In the genomic region with DNA sequence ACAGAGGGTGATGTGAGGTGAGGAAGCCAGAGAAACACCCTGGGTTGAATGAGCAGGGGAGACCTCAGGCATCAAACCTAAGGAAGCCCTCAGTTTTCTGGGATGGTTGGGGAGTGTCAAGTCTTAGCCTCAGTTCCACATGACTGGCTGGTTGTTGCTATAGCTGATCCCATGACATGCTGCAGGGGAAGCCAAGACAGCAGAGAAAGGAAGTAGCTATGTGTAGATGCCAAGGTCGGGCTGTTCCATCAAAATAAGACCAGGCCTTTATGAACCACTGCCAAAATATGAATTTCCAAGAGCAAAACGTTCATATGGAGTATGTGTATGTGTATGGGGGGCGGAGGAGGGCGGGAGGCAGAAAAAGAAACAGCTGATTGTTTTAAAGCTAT, we compare ENCODE assay signal across 10 cellular contexts. TPM values are rescaled to one million over a fixed set of nuclear protein-coding genes. Genes with fewer than 3 reads are reported as not detected.
A peak's percentile ranks its signal among the peaks of the same experiment; 100 is the strongest.
DNase-seq lines count a peak whose midpoint lies in the region; ATAC-seq, FAIRE-seq and TF ChIP-seq lines count a peak whose summit lies in the region.
"Had no signal": no experiment of that assay in that cellular context is flagged by ENCODE, and none has a peak within 500 bp of the region (broad histone marks: within the 10 kb centered on the region; RNA-seq: fewer than 3 reads in every experiment).

No MANE protein-coding gene starts in this region.

- TF ChIP-seq CTCF in adrenal gland (IDR thresholded peaks at IDR 0.05) (no peak), pancreas (IDR thresholded peaks at IDR 0.05) (no peak)

- ATAC-seq in Right ventricle myocardium superior (ENCODE audit: poor library complexity) (peak; percentile 75), pancreas (peak; percentile 31 to 78 (median 66)), HG03196 (IDR thresholded peaks at IDR 0.05; ENCODE audit: unreplicated experiment) (no peak), GM19463 (IDR thresholded peaks at IDR 0.05; ENCODE audit: unreplicated experiment) (no peak)

- H3K36me3 ChIP-seq in adrenal gland (replicated peaks in 1 of 2): peaks cover 0 to 21% of the 10 kb centered on the region in 2 donors
- peaks cover 0 to 8% (median 5%) of the 10 kb centered on the region in 3 donors for H3K36me3 ChIP-seq in pancreas

- H3K27me3 ChIP-seq in adrenal gland (no peaks in the 10 kb centered on the region), pancreas (no peaks in the 10 kb centered on the region)

- no peaks in the 10 kb centered on the region for H3K9me3 ChIP-seq in adrenal gland (replicated peaks in 1 of 3)
- H3K9me3 ChIP-seq in pancreas: no peaks in the 10 kb centered on the region

- no peak for FAIRE-seq in pancreas (lab: Jason Lieb, UNC)

- peak; percentile 26 for DNase-seq in CD1c-positive myeloid dendritic cell (ENCODE audit: extremely low spot score)
- peak in 6 of 7 donors; percentile 41 to 67 (median 60) for DNase-seq in adrenal gland
- DNase-seq in Right ventricle myocardium superior: no peak
- DNase-seq in pancreas: no peak
- DNase-seq in D341Med (ENCODE audit: low spot score): no peak
- DNase-seq in retina: no peak
- DNase-seq: DMS 273 treated with DMSO at 0.1 percent for 48 hours, NCI-H1092 had no signal

- peaks cover 31 to 42% of the 10 kb centered on the region in 2 donors for H3K4me1 ChIP-seq in adrenal gland (replicated peaks in 1 of 2)
- H3K4me1 ChIP-seq in pancreas: peaks cover 0 to 25% (median 5%) of the 10 kb centered on the region in 3 donors

- no peak for TF ChIP-seq POLR2A in adrenal gland (IDR thresholded peaks at IDR 0.05)

- H3K27ac ChIP-seq in adrenal gland (peak overlapping the region; percentile 35 to 88 (median 43)), pancreas (peak overlapping the region in 2 of 4 donors; percentile 47 to 68)

- intact Hi-C loops in adrenal gland (cut with DNase I): no loop called here
- intact Hi-C loops in Right ventricle myocardium superior (cut with DNase I): no loop called here
- intact Hi-C loops in pancreas (cut with DNase I): no loop called here

- H3K4me3 ChIP-seq in adrenal gland (no peak overlapping the region), pancreas (no peak overlapping the region)

- 40 to 52% (median 46%) methylated on average over 4 of the region's 4 CpGs for WGBS in adrenal gland, 4 donors
- 48 to 53% methylated on average over 4 of the region's 4 CpGs for WGBS in pancreas, 2 donors

RNA-seq across cellular contexts. Expression of a gene that starts 11.6 kb away (rescaled TPM):
- total RNA-seq in adrenal gland: 100 to 1,000 TPM; 286 to 562 (median 405) TPM
- 100 to 1,000 TPM in 2 of 3 donors, 10 to 100 TPM in 1; 59.5 to 465 (median 103) TPM for polyA plus RNA-seq in adrenal gland
- 713 TPM for total RNA-seq in Right ventricle myocardium superior
- total RNA-seq in pancreas: 100 to 1,000 TPM; 129 to 495 (median 176) TPM
- 100 to 1,000 TPM in 1 of 2 donors, 10 to 100 TPM in 1; 44.4 to 179 TPM for polyA plus RNA-seq in pancreas

RNA-seq across cellular contexts. Expression of a gene that starts 24.0 kb away (rescaled TPM):
- not detected for total RNA-seq in adrenal gland
- under 1 TPM in 1 of 3 donors, not detected in 2; 0.27 TPM for polyA plus RNA-seq in adrenal gland
- not detected for total RNA-seq in Right ventricle myocardium superior
- total RNA-seq in pancreas: under 1 TPM in 2 of 6 donors, not detected in 4; 0.26 to 0.28 TPM
- polyA plus RNA-seq in pancreas: under 1 TPM in 1 of 2 donors, not detected in 1; 0.31 TPM

RNA-seq across cellular contexts. Expression of a gene that starts 49.7 kb away (rescaled TPM):
- total RNA-seq in adrenal gland (10 to 100 TPM; 25.0 to 45.4 (median 39.3) TPM), Right ventricle myocardium superior (45.3 TPM), pancreas (10 to 100 TPM; 12.2 to 24.7 (median 16.4) TPM)
- polyA plus RNA-seq in adrenal gland (10 to 100 TPM; 20.7 to 54.7 (median 21.6) TPM), pancreas (10 to 100 TPM; 13.3 to 26.6 TPM)

Comparison
In these comparisons a context has a peak if more than half of its experiments do, and no peak if none do; other contexts are left out.
1. DNase-seq: peak in CD1c-positive myeloid dendritic cell (single experiment) and adrenal gland (6 of 7); none in Right ventricle myocardium superior (single experiment), pancreas (0 of 6), D341Med (single experiment) and retina (single experiment).
2. ATAC-seq: peak in Right ventricle myocardium superior (single experiment) and pancreas (4 of 4); none in HG03196 (single experiment) and GM19463 (single experiment).